14 cellular contexts compared by ENCODE assay signal in genomic region chr2:128327180-128327964, GRCh38.
"Had no signal": no experiment of that assay in that cellular context is flagged by ENCODE, and none has a peak within 500 bp of the region (broad histone marks: within the 10 kb centered on the region; RNA-seq: fewer than 3 reads in every experiment).

No MANE protein-coding gene starts in this region.

- H3K27ac ChIP-seq: psoas muscle, right lobe of liver, suprapubic skin, upper lobe of left lung had no signal

- H3K4me3 ChIP-seq: mucosa of descending colon, psoas muscle, right lobe of liver, smooth muscle cell, suprapubic skin, upper lobe of left lung had no signal

- DNase-seq: activated CD4-positive, alpha-beta T cell treated with anti-CD3 and anti-CD28 coated beads for 36 hours; anterior cingulate cortex; cerebellar nuclear complex; effector memory CD4-positive, alpha-beta T cell; mucosa of descending colon; naive thymus-derived CD4-positive, alpha-beta T cell; psoas muscle; right lobe of liver; upper lobe of left lung had no signal

- H3K36me3 ChIP-seq: right lobe of liver, suprapubic skin, upper lobe of left lung had no signal

- H3K4me2 ChIP-seq: smooth muscle cell had no signal

- H3K27ac Mint-ChIP-seq: activated CD4-positive, alpha-beta memory T cell treated with anti-CD3 and anti-CD28 coated beads, Interleukin-2, amount 10 ng/mL, durations not matched to agents 7 days and 5 days; activated CD4-positive, alpha-beta T cell treated with anti-CD3 and anti-CD28 coated beads for 36 hours; dendritic cell treated with granulocyte-macrophage colony-stimulating factor and Interleukin-4, amounts not matched to agents 40 ng/mL and 50 ng/mL, for 4 days; naive thymus-derived CD4-positive, alpha-beta T cell; stimulated activated naive CD8-positive, alpha-beta T cell treated with anti-CD3 and anti-CD28 coated beads, Interleukin-15, Interleukin-2, amounts not matched to agents 100 ng/mL and 50 ng/mL, for 24 hours had no signal

- ATAC-seq: activated CD4-positive, alpha-beta T cell treated with anti-CD3 and anti-CD28 coated beads for 36 hours; mucosa of descending colon; naive thymus-derived CD4-positive, alpha-beta T cell; psoas muscle; right lobe of liver had no signal

- H3K4me3 Mint-ChIP-seq: activated CD4-positive, alpha-beta memory T cell treated with anti-CD3 and anti-CD28 coated beads, Interleukin-2, amount 10 ng/mL, durations not matched to agents 7 days and 5 days; activated CD4-positive, alpha-beta T cell treated with anti-CD3 and anti-CD28 coated beads for 36 hours; dendritic cell treated with granulocyte-macrophage colony-stimulating factor and Interleukin-4, amounts not matched to agents 40 ng/mL and 50 ng/mL, for 4 days; naive thymus-derived CD4-positive, alpha-beta T cell; stimulated activated naive CD8-positive, alpha-beta T cell treated with anti-CD3 and anti-CD28 coated beads, Interleukin-15, Interleukin-2, amounts not matched to agents 100 ng/mL and 50 ng/mL, for 24 hours had no signal

- H3K9me3 ChIP-seq: right lobe of liver had no signal

- H3K27me3 ChIP-seq: right lobe of liver, suprapubic skin, upper lobe of left lung had no signal
